Comparison of ENCODE assay signal across 8 cellular contexts in the genomic region with DNA sequence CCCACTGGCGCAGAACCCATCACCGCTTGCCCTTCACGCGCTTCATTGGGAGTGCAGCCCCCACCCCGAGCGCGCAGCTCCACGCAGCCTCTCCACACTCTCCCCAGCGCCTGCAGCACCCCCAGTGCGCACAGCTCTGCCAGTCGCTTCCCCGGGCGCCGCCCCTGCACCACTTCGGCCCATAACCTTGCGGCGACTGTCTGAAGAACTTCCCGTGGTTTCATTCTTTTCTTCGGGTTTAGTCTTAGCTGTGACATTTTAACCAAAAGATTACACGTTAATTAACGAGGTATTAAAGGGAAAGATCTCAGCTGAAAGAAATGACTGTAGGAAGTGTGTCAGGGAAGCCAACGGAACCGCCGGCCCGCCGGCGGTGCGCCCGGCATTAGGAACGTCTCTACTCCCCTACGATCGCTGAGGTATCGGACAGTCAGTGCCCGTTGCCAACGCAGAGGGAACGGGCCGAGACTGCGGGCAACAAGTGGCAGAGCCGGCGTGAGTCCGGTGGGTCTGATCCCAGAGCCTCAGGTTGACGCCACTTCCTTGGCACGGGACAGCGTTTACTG. TPM values are rescaled to one million over a fixed set of nuclear protein-coding genes. Genes with fewer than 3 reads are reported as not detected.
DNase-seq lines count a peak whose midpoint lies in the region; ATAC-seq, FAIRE-seq and TF ChIP-seq lines count a peak whose summit lies in the region.
"Not testable (repeated sequence)": the region's sequence is repeated elsewhere in the genome, so short reads cannot be mapped to it uniquely, and the experiment has no call there.

No MANE protein-coding gene starts in this region.

- POLR2A ChIA-PET in T-cell (lab: Charles Lee); GM12878 (lab: Charles Lee): not testable (repeated sequence)

- TF ChIP-seq CTCF in GM12878 (IDR thresholded peaks at IDR 0.05 in 2 of 3, conservative IDR thresholded peaks at IDR 0.05 in 1 of 3; ENCODE audit: control insufficient read depth in 2 of 3, extremely low read depth in 1 of 3, insufficient read depth in 1 of 3, low read depth in 3 of 3, low read length in 3 of 3): not testable (repeated sequence)

- not testable (repeated sequence) for H3K4me1 ChIP-seq in GM12878 (ENCODE audit: control insufficient read depth, insufficient read depth, low read length); muscle layer of duodenum (ENCODE audit: control insufficient read depth in 1 of 2, insufficient read depth in 2 of 2, low read length in 2 of 2)

- H3K4me1 Mint-ChIP-seq in T-cell: peaks cover 20 to 23% (median 22%) of the 10 kb centered on the region in 3 donors
- H3K4me1 Mint-ChIP-seq in stimulated activated naive CD8-positive, alpha-beta T cell treated with anti-CD3 and anti-CD28 coated beads, Interleukin-15, Interleukin-2, amounts not matched to agents 100 ng/mL and 50 ng/mL, for 24 hours (ENCODE audit: low read depth): peaks cover 37% of the 10 kb centered on the region

- not testable (repeated sequence) for H3K9me3 Mint-ChIP-seq in T-cell; stimulated activated naive CD8-positive, alpha-beta T cell treated with anti-CD3 and anti-CD28 coated beads, Interleukin-15, Interleukin-2, amounts not matched to agents 100 ng/mL and 50 ng/mL, for 24 hours

- not testable (repeated sequence) for FAIRE-seq in GM12878 (lab: Jason Lieb, UNC)

- not testable (repeated sequence) for TF ChIP-seq RAD21 in GM12878 (IDR thresholded peaks at IDR 0.05; ENCODE audit: insufficient read depth, low read depth, low read length)

- in situ Hi-C loops in GM12878 (cut with MboI): loop anchor here (5.0 to 10.0 kb wide), 2 partner anchors 133 to 596 kb away; no protein-coding TSS in a partner anchor

- not testable (repeated sequence) for H3K36me3 Mint-ChIP-seq in T-cell; stimulated activated naive CD8-positive, alpha-beta T cell treated with anti-CD3 and anti-CD28 coated beads, Interleukin-15, Interleukin-2, amounts not matched to agents 100 ng/mL and 50 ng/mL, for 24 hours (ENCODE audit: low read depth)

- peak overlapping the region; percentile 17; the same call in 1 of the 2 replicates for H2AFZ ChIP-seq in GM12878 (ENCODE audit: control insufficient read depth, low read depth, low read length)

- not testable (repeated sequence) for H3K9ac ChIP-seq in GM12878 (ENCODE audit: control insufficient read depth, insufficient read depth, low read length)

- H3K27me3 ChIP-seq in GM12878 (replicated peaks in 1 of 2; ENCODE audit: control insufficient read depth in 2 of 2, insufficient read depth in 2 of 2, low read length in 1 of 2); muscle layer of duodenum (ENCODE audit: low read depth, low read length): not testable (repeated sequence)

- not testable (repeated sequence) for H3K36me3 ChIP-seq in GM12878 (ENCODE audit: control insufficient read depth in 2 of 2, insufficient read depth in 2 of 2, low read length in 1 of 2); muscle layer of duodenum (ENCODE audit: control insufficient read depth in 1 of 2, insufficient read depth in 2 of 2, low read length in 2 of 2)

- CTCF ChIA-PET in T-cell (lab: Charles Lee): interaction anchor here in 1 of 2 donors (0.7 kb wide), 1 partner anchor 139 kb away, joined by 4 read pairs; no protein-coding TSS in a partner anchor
- CTCF ChIA-PET in GM12878 (lab: Yijun Ruan, JAX): not testable (repeated sequence)

- H3K27ac ChIP-seq in GM12878 (ENCODE audit: control insufficient read depth, insufficient read depth): not testable (repeated sequence)
- H3K27ac ChIP-seq in muscle layer of duodenum (ENCODE audit: low read length): peak overlapping the region; percentile 23

- not testable (repeated sequence) for BruUV-seq in GM12878 (replicated peaks; lab: Mats Ljungman, UMichigan)

- H3K4me3 Mint-ChIP-seq in T-cell: peak overlapping the region; percentile 78 to 84 (median 84)
- peak overlapping the region; percentile 89 for H3K4me3 Mint-ChIP-seq in stimulated activated naive CD8-positive, alpha-beta T cell treated with anti-CD3 and anti-CD28 coated beads, Interleukin-15, Interleukin-2, amounts not matched to agents 100 ng/mL and 50 ng/mL, for 24 hours

- RAD21 ChIA-PET in GM12878 (lab: Charles Lee; ENCODE audit: unreplicated experiment): not testable (repeated sequence)

- H3K4me3 ChIP-seq in GM12878 (peak overlapping the region; percentile 55; the same call in 1 of the 2 replicates), muscle layer of duodenum (ENCODE audit: low read depth in 1 of 2, low read length in 2 of 2) (peak overlapping the region; percentile 60 to 76)

- peak overlapping the region; percentile 29 to 52 for H3K27ac Mint-ChIP-seq in T-cell
- peak overlapping the region; percentile 91 for H3K27ac Mint-ChIP-seq in stimulated activated naive CD8-positive, alpha-beta T cell treated with anti-CD3 and anti-CD28 coated beads, Interleukin-15, Interleukin-2, amounts not matched to agents 100 ng/mL and 50 ng/mL, for 24 hours

- not testable (repeated sequence) for TF ChIP-seq EP300 in GM12878 (IDR thresholded peaks at IDR 0.05; ENCODE audit: borderline replicate concordance in 1 of 2, control insufficient read depth in 1 of 2, low read depth in 2 of 2, low read length in 2 of 2)

- ATAC-seq in GM21360 (IDR thresholded peaks at IDR 0.05; ENCODE audit: unreplicated experiment) (peak; percentile 47), T-cell (replicated peaks in 1 of 4) (peak in 3 of 4 experiments; percentile 61 to 65 (median 64)), GM12878 (peak; percentile 69)

- DNase-seq in COLO668 (lab: John Stamatoyannopoulos, UW; ENCODE audit: unreplicated experiment) (peak; percentile 46), HK-2 (ENCODE audit: unreplicated experiment) (peak; percentile 54), T-cell (peak in 1 of 34 experiments; percentile 8), head of caudate nucleus (peak in 41 of 42 donors; percentile 7 to 67 (median 26))
- not testable (repeated sequence) for DNase-seq in GM12878 (ENCODE audit: low read depth, low spot score)

- WGBS in GM12878 (ENCODE audit: insufficient coverage, insufficient replicate concordance, low lambda C conversion rate, missing lambda C conversion rate): 1% methylated on average over 39 of the region's 44 CpGs

- not testable (repeated sequence) for H4K20me1 ChIP-seq in GM12878 (ENCODE audit: control insufficient read depth, insufficient read depth)

- intact Hi-C loops in GM12878 (cut with micrococcal nuclease; ENCODE audit: unreplicated experiment): loop anchor here (5.0 to 10.0 kb wide), 2 partner anchors 564 to 588 kb away; no protein-coding TSS in a partner anchor
- intact Hi-C loops in head of caudate nucleus (cut with DNase I): not testable (repeated sequence)

- H3K4me2 ChIP-seq in GM12878 (ENCODE audit: control insufficient read depth, insufficient read depth): peak overlapping the region; percentile 60; the same call in 1 of the 2 replicates

- TF ChIP-seq POLR2A in GM12878 (IDR thresholded peaks at IDR 0.05; ENCODE audit: low read depth, low read length): not testable (repeated sequence)

- not testable (repeated sequence) for H3K79me2 ChIP-seq in GM12878 (ENCODE audit: control insufficient read depth, insufficient read depth, low read length)

- SMC1A ChIA-PET in GM12878 (lab: Charles Lee; ENCODE audit: uncharacterized antibody, unreplicated experiment): not testable (repeated sequence)

- H3K27me3 Mint-ChIP-seq in T-cell: peaks cover 19 to 24% of the 10 kb centered on the region in 2 donors
- H3K27me3 Mint-ChIP-seq in stimulated activated naive CD8-positive, alpha-beta T cell treated with anti-CD3 and anti-CD28 coated beads, Interleukin-15, Interleukin-2, amounts not matched to agents 100 ng/mL and 50 ng/mL, for 24 hours: not testable (repeated sequence)

- H3K9me3 ChIP-seq in GM12878 (replicated peaks; ENCODE audit: control insufficient read depth, insufficient read depth, low read length); muscle layer of duodenum (ENCODE audit: control insufficient read depth in 1 of 2, low read length in 2 of 2): not testable (repeated sequence)

TF ChIP-seq in GM12878, 131 proteins besides CTCF, POLR2A, EP300 and RAD21:
- TF ChIP-seq HDAC6 (IDR thresholded peaks at IDR 0.05; ENCODE audit: unreplicated experiment): peak; percentile 62

RNA-seq across cellular contexts. Expression of a gene that starts 0.6 kb away (rescaled TPM):
- total RNA-seq in T-cell: 1 to 10 TPM; 1.5 to 7.0 (median 3.8) TPM
- 0.35 and 1.2 TPM in 2 replicates for total RNA-seq in GM12878 (2013; cell fraction: nucleolus; rRNA removed)
- total RNA-seq in GM12878 (2014; rRNA removed): not detected in 2 replicates
- not detected in 2 replicates for total RNA-seq in GM12878 (2014; rRNA removed; fragmentation: Illumina TruSeq; extraction: Trizol)
- total RNA-seq in GM12878 (2021): 0.24 and 0.44 TPM in 2 replicates
- polyA plus RNA-seq in GM12878 (2011; ENCODE audit: low read depth): not detected
- 1.0 and 1.5 TPM in 2 replicates for polyA plus RNA-seq in GM12878 (2011; rRNA removed)
- polyA plus RNA-seq in GM12878 (2011; cell fraction: cytosol; rRNA removed): 0.20 and 0.39 TPM in 2 replicates
- polyA plus RNA-seq in GM12878 (2011; cell fraction: nucleus; rRNA removed): 1.5 and 1.9 TPM in 2 replicates
- 0.27 and 0.35 TPM in 2 replicates for polyA plus RNA-seq in GM12878 (2012)
- 0.10 TPM in 1 of 2 replicates, not detected in the other for polyA plus RNA-seq in GM12878 (2014; fragmentation: Illumina TruSeq; extraction: Trizol)
- not detected for polyA plus RNA-seq in GM12878 (2014; fragmentation: Nextera tagmentation; extraction: Ambion mirVana)
- polyA plus RNA-seq in GM12878 (2014; rRNA removed): 0.04 TPM in 1 of 2 replicates, not detected in the other
- polyA plus RNA-seq in GM12878 (2016; fragmentation: Nextera tagmentation; extraction: Ambion mirVana): under 1 TPM; 0.15 to 0.21 TPM
- 0.26 and 0.37 TPM in 2 replicates for polyA minus RNA-seq in GM12878 (2011; rRNA and poly(A)+ RNA removed)
- polyA minus RNA-seq in GM12878 (2011; cell fraction: cytosol; rRNA and poly(A)+ RNA removed): 0.52 TPM in 1 of 2 replicates, not detected in the other
- 0.67 and 0.73 TPM in 2 replicates for polyA minus RNA-seq in GM12878 (2011; cell fraction: nucleus; rRNA and poly(A)+ RNA removed)
